In genomic region chr6:11775791-11776409, GRCh38 we compare ENCODE assay signal across 16 cellular contexts. TPM values are rescaled to one million over a fixed set of nuclear protein-coding genes. Genes with fewer than 3 reads are reported as not detected.
DNase-seq lines count a peak whose midpoint lies in the region; ATAC-seq, FAIRE-seq and TF ChIP-seq lines count a peak whose summit lies in the region.
"Had no signal": no experiment of that assay in that cellular context is flagged by ENCODE, and none has a peak within 500 bp of the region (broad histone marks: within the 10 kb centered on the region; RNA-seq: fewer than 3 reads in every experiment).

No MANE protein-coding gene starts in this region.

- TF ChIP-seq POLR2A in K562 (conservative IDR thresholded peaks at IDR 0.05) = no peak

- ATAC-seq in K562 = no peak

- peaks cover 45% of the 10 kb centered on the region for H3K4me1 Mint-ChIP-seq in Calu3 (ENCODE audit: low read depth, unreplicated experiment)
- H3K4me1 Mint-ChIP-seq in neural progenitor cell = peaks cover 39% of the 10 kb centered on the region
- H3K4me1 Mint-ChIP-seq: B cell had no signal

- in situ Hi-C loops in K562 (cut with MboI) = no loop called here

- POLR2A ChIA-PET in K562 (lab: Yijun Ruan, JAX) = interaction anchor here (0.8 to 1.4 kb wide), 2 partner anchors 10 to 16 kb away, joined by 3 to 4 read pairs; no protein-coding TSS in a partner anchor

- TF ChIP-seq CTCF in Calu3 (IDR thresholded peaks at IDR 0.05; ENCODE audit: unreplicated experiment) = no peak
- no peak for TF ChIP-seq CTCF in K562 (IDR thresholded peaks at IDR 0.05 in 2 of 3, conservative IDR thresholded peaks at IDR 0.05 in 1 of 3; ENCODE audit: insufficient read depth in 2 of 3, low read depth in 1 of 3, low read length in 3 of 3)
- TF ChIP-seq CTCF in neural progenitor cell (IDR thresholded peaks at IDR 0.05) = no peak
- TF ChIP-seq CTCF in kidney (IDR thresholded peaks at IDR 0.05; ENCODE audit: borderline replicate concordance, extremely low read depth, insufficient read depth) = no peak

- H3K27me3 Mint-ChIP-seq in Calu3 (ENCODE audit: unreplicated experiment) (no peaks in the 10 kb centered on the region), neural progenitor cell (ENCODE audit: insufficient read depth, low read depth) (peaks cover 7% of the 10 kb centered on the region)
- H3K27me3 Mint-ChIP-seq: CD4-positive, alpha-beta T cell had no signal

- intact Hi-C loops in Calu3 (cut with micrococcal nuclease; ENCODE audit: unreplicated experiment) (no loop called here), K562 (cut with micrococcal nuclease) (loop anchor here (5.0 kb wide), 2 partner anchors 74 to 161 kb away; no protein-coding TSS in a partner anchor), posterior cingulate gyrus (cut with DNase I) (no loop called here), kidney (cut with DNase I) (no loop called here)

- H3K27ac ChIP-seq in K562 (ENCODE audit: extremely low read depth, low read depth, low read length) = no peak overlapping the region
- H3K27ac ChIP-seq in neural progenitor cell = no peak overlapping the region
- H3K27ac ChIP-seq in kidney (ENCODE audit: low read depth in 2 of 2, low read length in 2 of 2) = no peak overlapping the region
- H3K27ac ChIP-seq: C4-2B had no signal

- FAIRE-seq in K562 (lab: Jason Lieb, UNC) (no peak), kidney (lab: Jason Lieb, UNC) (no peak)
- FAIRE-seq: GM12891, GM19239 had no signal

- H3K9ac ChIP-seq in K562 (ENCODE audit: insufficient read depth in 1 of 2, low read depth in 2 of 2, low read length in 2 of 2) (no peak overlapping the region), neural progenitor cell (no peak overlapping the region), kidney (ENCODE audit: low read length in 2 of 2) (no peak overlapping the region)

- TF ChIP-seq EP300 in K562 (IDR thresholded peaks at IDR 0.05; ENCODE audit: low read length) = no peak

- H2AFZ ChIP-seq in K562 (ENCODE audit: low read depth, low read length) (no peak overlapping the region), neural progenitor cell (replicated peaks) (no peak overlapping the region)

- H3K9me3 ChIP-seq in K562 (replicated peaks; ENCODE audit: control insufficient read depth, insufficient read depth, low read depth, low read length) (no peaks in the 10 kb centered on the region), neural progenitor cell (ENCODE audit: low read depth) (no peaks in the 10 kb centered on the region), kidney (ENCODE audit: control insufficient read depth in 1 of 2, low read length in 2 of 2) (no peaks in the 10 kb centered on the region)
- H3K9me3 ChIP-seq: Caco-2, HAP-1 had no signal

- H3K9me1 ChIP-seq in K562 (ENCODE audit: control insufficient read depth, insufficient read depth, low read length) = no peaks in the 10 kb centered on the region

- TF ChIP-seq RAD21 in K562 (CRISPR knock-in tag; conservative IDR thresholded peaks at IDR 0.05 in 1 of 2, IDR thresholded peaks at IDR 0.05 in 1 of 2) = no peak

- CTCF ChIA-PET in Calu3 (lab: Charles Lee) = no interaction called here
- CTCF ChIA-PET in K562 (lab: Yijun Ruan, JAX; ENCODE audit: low intra/inter-chr PET ratio) = no interaction called here

- H3K36me3 Mint-ChIP-seq in Calu3 (ENCODE audit: insufficient read depth, unreplicated experiment) (peaks cover 3% of the 10 kb centered on the region), neural progenitor cell (no peaks in the 10 kb centered on the region)

- BruUV-seq in Calu3 (replicated peaks; lab: Mats Ljungman, UMichigan) = no TSS peak
- BruUV-seq in K562 (replicated peaks; lab: Mats Ljungman, UMichigan) = no TSS peak

- no peak overlapping the region for H3K4me3 Mint-ChIP-seq in Calu3 (ENCODE audit: low read depth, unreplicated experiment)
- H3K4me3 Mint-ChIP-seq in neural progenitor cell = no peak overlapping the region
- H3K4me3 Mint-ChIP-seq: B cell; CD4-positive, alpha-beta T cell had no signal

- H3K9me3 Mint-ChIP-seq in Calu3 (ENCODE audit: low read depth, unreplicated experiment) = no peaks in the 10 kb centered on the region
- peaks cover 5% of the 10 kb centered on the region for H3K9me3 Mint-ChIP-seq in neural progenitor cell
- H3K9me3 Mint-ChIP-seq: CD4-positive, alpha-beta T cell had no signal

- H4K20me1 ChIP-seq in K562 (replicated peaks; ENCODE audit: control insufficient read depth, insufficient read depth, low read length) (no peaks in the 10 kb centered on the region), neural progenitor cell (ENCODE audit: low read depth) (no peaks in the 10 kb centered on the region)

- H3K4me1 ChIP-seq in K562 (replicated peaks in 1 of 2; ENCODE audit: control insufficient read depth in 2 of 2, insufficient read depth in 2 of 2, low read length in 2 of 2) (peaks cover 16 to 45% of the 10 kb centered on the region in 2 experiments), neural progenitor cell (peaks cover 29% of the 10 kb centered on the region), kidney (ENCODE audit: control insufficient read depth in 1 of 2, insufficient read depth in 1 of 2, low read depth in 1 of 2, low read length in 2 of 2) (peaks cover 2 to 7% of the 10 kb centered on the region in 2 donors)
- H3K4me1 ChIP-seq: HAP-1 had no signal

- H3K4me2 ChIP-seq in K562 (ENCODE audit: insufficient read depth, low read length) (no peak overlapping the region), neural progenitor cell (no peak overlapping the region)

- WGBS in K562 (ENCODE audit: insufficient coverage, low coverage, missing lambda C conversion rate) = 82% methylated on average over 8 of the region's 8 CpGs

- H3K27ac Mint-ChIP-seq in Calu3 (ENCODE audit: unreplicated experiment) (peak overlapping the region; percentile 25), neural progenitor cell (peak overlapping the region; percentile 48)
- H3K27ac Mint-ChIP-seq: B cell; CD4-positive, alpha-beta T cell had no signal

- no peak for DNase-seq in Calu3
- DNase-seq in K562 (ENCODE audit: extremely low read depth in 1 of 4, low spot score in 3 of 4) = no peak
- DNase-seq in neural progenitor cell (ENCODE audit: low spot score) = no peak
- no peak for DNase-seq in posterior cingulate gyrus
- no peak for DNase-seq in RKO (ENCODE audit: low spot score)
- no peak for DNase-seq in kidney
- DNase-seq: Caco-2; CD4-positive, alpha-beta T cell; DMS153; DND-41; EL had no signal

- H3K79me2 ChIP-seq in K562 (ENCODE audit: control insufficient read depth, insufficient read depth, low read length) (no peaks in the 10 kb centered on the region), neural progenitor cell (ENCODE audit: low read depth) (no peaks in the 10 kb centered on the region)

- H3F3A ChIP-seq in neural progenitor cell (ENCODE audit: low read depth) = peaks cover 15% of the 10 kb centered on the region

- no peaks in the 10 kb centered on the region for H3K36me3 ChIP-seq in K562 (ENCODE audit: control insufficient read depth, insufficient read depth, low read length)
- no peaks in the 10 kb centered on the region for H3K36me3 ChIP-seq in neural progenitor cell
- H3K36me3 ChIP-seq in kidney (ENCODE audit: control insufficient read depth in 1 of 2, insufficient read depth in 2 of 2, low read length in 2 of 2) = no peaks in the 10 kb centered on the region
- H3K36me3 ChIP-seq: HAP-1 had no signal

- H3K4me3 ChIP-seq in K562 = no peak overlapping the region
- no peak overlapping the region for H3K4me3 ChIP-seq in neural progenitor cell
- H3K4me3 ChIP-seq in kidney (ENCODE audit: low read length in 2 of 2) = no peak overlapping the region
- H3K4me3 ChIP-seq: HAP-1 had no signal

- H3K27me3 ChIP-seq in K562 (ENCODE audit: control insufficient read depth in 2 of 2, insufficient read depth in 2 of 2, low read length in 2 of 2) = no peaks in the 10 kb centered on the region
- H3K27me3 ChIP-seq in neural progenitor cell = no peaks in the 10 kb centered on the region

TF ChIP-seq in K562, 482 proteins besides CTCF, POLR2A, EP300 and RAD21 (continues in another document):
- TF ChIP-seq ZNF232 (CRISPR knock-in tag; IDR thresholded peaks at IDR 0.05) = 0 out of 2 replicates have a peak, but pooled peaks have one; percentile 52
- no peak for TF ChIP-seq ZNF41 (CRISPR knock-in tag; conservative IDR thresholded peaks at IDR 0.05)

RNA-seq across cellular contexts. Expression of gene ADTRP, which starts 2.7 kb away (rescaled TPM):
- total RNA-seq in Calu3 (2022) = 0.54 TPM in 1 of 2 replicates, not detected in the other
- 13.8 and 18.6 TPM in 2 replicates for total RNA-seq in K562 (2011; cell fraction: chromatin; rRNA removed; ENCODE audit: low replicate concordance)
- total RNA-seq in K562 (2011; cell fraction: nucleolus; rRNA removed) = 13.8 and 20.4 TPM in 2 replicates
- total RNA-seq in K562 (2011; cell fraction: nucleoplasm; rRNA removed) = 13.9 and 19.7 TPM in 2 replicates
- 7.4 and 9.6 TPM in 2 replicates for total RNA-seq in K562 (2014; rRNA removed)
- 13.3 and 13.9 TPM in 2 replicates for total RNA-seq in K562 (2014; rRNA removed; fragmentation: Illumina TruSeq; extraction: Trizol)
- 13.5 and 13.8 TPM in 2 replicates for total RNA-seq in K562 (2015; rRNA removed; fragmentation: Illumina TruSeq; extraction: Trizol)
- total RNA-seq in K562 (2021) = 11.7 and 12.3 TPM in 2 replicates
- 8.7 and 10.0 TPM in 2 replicates for polyA plus RNA-seq in K562 (2011; rRNA removed)
- polyA plus RNA-seq in K562 (2011; cell fraction: cytosol; rRNA removed) = 7.1 and 9.6 TPM in 2 replicates
- 16.3 and 17.9 TPM in 2 replicates for polyA plus RNA-seq in K562 (2011; cell fraction: nucleus; rRNA removed)
- polyA plus RNA-seq in K562 (2012) = 19.8 and 27.5 TPM in 2 replicates
- 21.7 and 24.0 TPM in 2 replicates for polyA plus RNA-seq in K562 (2014; fragmentation: Illumina TruSeq; extraction: Trizol)
- 10 to 100 TPM; 13.6 to 18.3 TPM for polyA plus RNA-seq in K562 (2014; fragmentation: Nextera tagmentation; extraction: Ambion mirVana)
- polyA plus RNA-seq in K562 (2014; rRNA removed) = 12.9 and 16.4 TPM in 2 replicates
- 7.4 and 9.3 TPM in 2 replicates for polyA minus RNA-seq in K562 (2011; rRNA and poly(A)+ RNA removed)
- polyA minus RNA-seq in K562 (2011; cell fraction: cytosol; rRNA and poly(A)+ RNA removed) = 3.6 and 6.5 TPM in 2 replicates
- 6.1 and 7.9 TPM in 2 replicates for polyA minus RNA-seq in K562 (2011; cell fraction: nucleus; rRNA and poly(A)+ RNA removed)
- total RNA-seq in neural progenitor cell (ENCODE audit: low replicate concordance) = not detected in 2 replicates
- total RNA-seq in kidney = 2.7 TPM
- 5.9 TPM for polyA plus RNA-seq in kidney (ENCODE audit: insufficient read depth, low read depth, low replicate concordance)
